In the genomic region with DNA sequence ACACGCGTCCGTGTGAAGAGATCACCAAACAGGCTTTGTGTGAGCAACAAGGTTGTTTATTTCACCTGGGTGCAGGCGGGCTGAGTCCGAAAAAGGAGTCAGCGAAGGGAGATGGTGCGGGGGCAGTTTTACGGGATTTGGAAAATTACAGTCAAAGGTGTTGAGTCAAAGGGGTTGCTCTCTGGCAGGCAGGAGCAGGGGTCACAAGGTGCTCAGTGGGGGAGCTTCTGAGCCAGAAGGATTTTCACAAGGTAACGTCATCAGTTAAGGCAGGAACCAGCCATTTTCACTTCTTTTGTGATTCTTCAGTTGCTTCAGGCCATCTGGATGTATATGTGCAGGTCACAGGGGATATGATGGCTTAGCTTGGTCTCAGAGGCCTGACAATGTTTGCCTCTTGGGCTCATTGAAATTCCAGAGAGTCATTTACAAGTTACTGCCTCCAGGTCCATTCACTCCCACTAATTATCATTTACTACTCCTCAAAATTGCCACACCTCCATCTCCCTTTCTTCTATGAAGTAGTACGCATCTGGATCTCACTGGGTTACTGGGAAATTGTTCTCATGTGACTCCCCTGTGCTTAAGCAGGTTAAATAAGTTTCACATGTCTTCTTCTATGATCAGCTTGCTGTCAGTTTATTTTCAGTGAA, we compare ENCODE assay signal across 8 cellular contexts.
DNase-seq lines count a peak whose midpoint lies in the region; ATAC-seq, FAIRE-seq and TF ChIP-seq lines count a peak whose summit lies in the region.
"Not testable (repeated sequence)": the region's sequence is repeated elsewhere in the genome, so short reads cannot be mapped to it uniquely, and the experiment has no call there.

No MANE protein-coding gene starts in this region.

- TF ChIP-seq RAD21 in K562 (CRISPR knock-in tag; conservative IDR thresholded peaks at IDR 0.05 in 1 of 2, IDR thresholded peaks at IDR 0.05 in 1 of 2): not testable (repeated sequence)

- not testable (repeated sequence) for H3K9me1 ChIP-seq in K562 (ENCODE audit: control insufficient read depth, insufficient read depth, low read length)

- H2AFZ ChIP-seq in K562 (ENCODE audit: low read depth, low read length): not testable (repeated sequence)

- H3K27ac Mint-ChIP-seq in glutamatergic neuron (ENCODE audit: unreplicated experiment) (peak overlapping the region; percentile 24), memory B cell (peak overlapping the region; percentile 79)
- H3K27ac Mint-ChIP-seq in stimulated activated memory B cell treated with anti-CD40 and anti-IgM and Interleukin-4, amounts not matched to agents 10 μg/mL and 1 μg/mL and 100 μg/mL, for 72 hours: peak overlapping the region; percentile 5

- not testable (repeated sequence) for H3K27me3 ChIP-seq in HUES6 (ENCODE audit: control insufficient read depth, insufficient read depth, low read length); K562 (ENCODE audit: control insufficient read depth in 2 of 2, insufficient read depth in 2 of 2, low read length in 2 of 2)

- ATAC-seq in K562; memory B cell (ENCODE audit: low read depth); stimulated activated memory B cell treated with anti-CD40 and anti-IgM and Interleukin-4, amounts not matched to agents 10 μg/mL and 1 μg/mL and 100 μg/mL, for 72 hours: not testable (repeated sequence)

- H3K36me3 Mint-ChIP-seq in glutamatergic neuron (ENCODE audit: unreplicated experiment) (peaks cover 15% of the 10 kb centered on the region), memory B cell (peaks cover 29% of the 10 kb centered on the region)
- H3K36me3 Mint-ChIP-seq in stimulated activated memory B cell treated with anti-CD40 and anti-IgM and Interleukin-4, amounts not matched to agents 10 μg/mL and 1 μg/mL and 100 μg/mL, for 72 hours: peaks cover 45% of the 10 kb centered on the region

- H3K79me2 ChIP-seq in K562 (ENCODE audit: control insufficient read depth, insufficient read depth, low read length): not testable (repeated sequence)

- peaks cover 33% of the 10 kb centered on the region for H3K4me1 ChIP-seq in HUES6 (ENCODE audit: control insufficient read depth, insufficient read depth, low read length)
- not testable (repeated sequence) for H3K4me1 ChIP-seq in K562 (replicated peaks in 1 of 2; ENCODE audit: control insufficient read depth in 2 of 2, insufficient read depth in 2 of 2, low read length in 2 of 2)

- TF ChIP-seq POLR2A in GM12891 (IDR thresholded peaks at IDR 0.05; ENCODE audit: low read depth, low read length); K562 (conservative IDR thresholded peaks at IDR 0.05): not testable (repeated sequence)

- H3K9me3 ChIP-seq in HUES6 (ENCODE audit: control insufficient read depth, insufficient read depth, low read depth, low read length); K562 (replicated peaks; ENCODE audit: control insufficient read depth, insufficient read depth, low read depth, low read length); iPS-18c (ENCODE audit: control insufficient read depth, insufficient read depth, low read length): not testable (repeated sequence)

- H3K9me3 Mint-ChIP-seq in glutamatergic neuron (ENCODE audit: unreplicated experiment); memory B cell; stimulated activated memory B cell treated with anti-CD40 and anti-IgM and Interleukin-4, amounts not matched to agents 10 μg/mL and 1 μg/mL and 100 μg/mL, for 72 hours: not testable (repeated sequence)

- WGBS in K562 (ENCODE audit: insufficient coverage, low coverage, missing lambda C conversion rate): 62% methylated on average over 9 of the region's 10 CpGs

- in situ Hi-C loops in K562 (cut with MboI): loop anchor here (10.0 kb wide), 1 partner anchor 272 kb away; no protein-coding TSS in a partner anchor

- not testable (repeated sequence) for H4K20me1 ChIP-seq in K562 (replicated peaks; ENCODE audit: control insufficient read depth, insufficient read depth, low read length)

- not testable (repeated sequence) for H3K27me3 Mint-ChIP-seq in glutamatergic neuron (ENCODE audit: unreplicated experiment); memory B cell; stimulated activated memory B cell treated with anti-CD40 and anti-IgM and Interleukin-4, amounts not matched to agents 10 μg/mL and 1 μg/mL and 100 μg/mL, for 72 hours

- CTCF ChIA-PET in K562 (lab: Yijun Ruan, JAX; ENCODE audit: low intra/inter-chr PET ratio): not testable (repeated sequence)

- peak overlapping the region; percentile 41 for H3K4me3 ChIP-seq in HUES6 (ENCODE audit: low read depth, low read length)
- H3K4me3 ChIP-seq in K562: not testable (repeated sequence)
- H3K4me3 ChIP-seq in iPS-18c (ENCODE audit: insufficient read depth, low read depth, low read length): peak overlapping the region; percentile 16; the same call in 1 of the 2 replicates

- not testable (repeated sequence) for TF ChIP-seq EP300 in K562 (IDR thresholded peaks at IDR 0.05; ENCODE audit: low read length)

- H3K36me3 ChIP-seq in HUES6 (ENCODE audit: control insufficient read depth, insufficient read depth, low read length): peaks cover 26% of the 10 kb centered on the region
- peaks cover 21% of the 10 kb centered on the region for H3K36me3 ChIP-seq in K562 (ENCODE audit: control insufficient read depth, insufficient read depth, low read length)

- not testable (repeated sequence) for H3K4me1 Mint-ChIP-seq in glutamatergic neuron (ENCODE audit: low read depth, unreplicated experiment)
- H3K4me1 Mint-ChIP-seq in memory B cell: peaks cover 18% of the 10 kb centered on the region
- peaks cover 23% of the 10 kb centered on the region for H3K4me1 Mint-ChIP-seq in stimulated activated memory B cell treated with anti-CD40 and anti-IgM and Interleukin-4, amounts not matched to agents 10 μg/mL and 1 μg/mL and 100 μg/mL, for 72 hours

- H3K4me3 Mint-ChIP-seq in glutamatergic neuron (ENCODE audit: unreplicated experiment); memory B cell; stimulated activated memory B cell treated with anti-CD40 and anti-IgM and Interleukin-4, amounts not matched to agents 10 μg/mL and 1 μg/mL and 100 μg/mL, for 72 hours: not testable (repeated sequence)

- POLR2A ChIA-PET in K562 (lab: Yijun Ruan, JAX): not testable (repeated sequence)

- DNase-seq in GM12891 (ENCODE audit: insufficient read length, low spot score); K562 (ENCODE audit: extremely low read depth in 1 of 4, low spot score in 3 of 4); glutamatergic neuron; memory B cell (ENCODE audit: low spot score in 2 of 2): not testable (repeated sequence)
- peak; percentile 64 for DNase-seq in NCI-H69 (lab: John Stamatoyannopoulos, UW)

- BruUV-seq in K562 (replicated peaks; lab: Mats Ljungman, UMichigan): TSS peak; percentile 20

- not testable (repeated sequence) for H3K4me2 ChIP-seq in K562 (ENCODE audit: insufficient read depth, low read length)

- not testable (repeated sequence) for TF ChIP-seq CTCF in K562 (IDR thresholded peaks at IDR 0.05 in 2 of 3, conservative IDR thresholded peaks at IDR 0.05 in 1 of 3; ENCODE audit: insufficient read depth in 2 of 3, low read depth in 1 of 3, low read length in 3 of 3); glutamatergic neuron (IDR thresholded peaks at IDR 0.05; ENCODE audit: partially characterized antibody, unreplicated experiment)

- H3K27ac ChIP-seq in HUES6 (ENCODE audit: low read depth, low read length): peak overlapping the region; percentile 99
- H3K27ac ChIP-seq in K562 (ENCODE audit: extremely low read depth, low read depth, low read length): not testable (repeated sequence)

- intact Hi-C loops in K562 (cut with micrococcal nuclease): loop anchor here (10.0 kb wide), 1 partner anchor 192 kb away; no protein-coding TSS in a partner anchor

- peak; percentile 26 for FAIRE-seq in GM12891 (lab: Jason Lieb, UNC)
- FAIRE-seq in K562 (lab: Jason Lieb, UNC): not testable (repeated sequence)

- H3K9ac ChIP-seq in HUES6 (ENCODE audit: low read length): peak overlapping the region; percentile 99
- H3K9ac ChIP-seq in K562 (ENCODE audit: insufficient read depth in 1 of 2, low read depth in 2 of 2, low read length in 2 of 2): not testable (repeated sequence)

TF ChIP-seq in K562, 482 proteins besides CTCF, POLR2A, EP300 and RAD21:
- TF ChIP-seq TRIM24 (IDR thresholded peaks at IDR 0.05): 0 out of 4 replicates have a peak, but pooled peaks of 1 of the 2 experiments have one; percentile 11

Comparison
In these comparisons a context has a peak if more than half of its experiments do, and no peak if none do; other contexts are left out.
1. H3K27ac Mint-ChIP-seq: peak in every context shown above with its lines; median percentile 79 in memory B cell; 24 in glutamatergic neuron; 5 in stimulated activated memory B cell treated with anti-CD40 and anti-IgM and Interleukin-4, amounts not matched to agents 10 μg/mL and 1 μg/mL and 100 μg/mL, for 72 hours.